In genomic region chr10:48505394-48506112, GRCh38 we compare ENCODE assay signal across 14 cellular contexts.
DNase-seq lines count a peak whose midpoint lies in the region; ATAC-seq and TF ChIP-seq lines count a peak whose summit lies in the region.
"Had no signal": no experiment of that assay in that cellular context is flagged by ENCODE, and none has a peak within 500 bp of the region (broad histone marks: within the 10 kb centered on the region; RNA-seq: fewer than 3 reads in every experiment).

No MANE protein-coding gene starts in this region.

- TF ChIP-seq CTCF in endodermal cell (conservative IDR thresholded peaks at IDR 0.05), result peak; percentile 81
- TF ChIP-seq CTCF in prostate gland (IDR thresholded peaks at IDR 0.05), result no peak

- no peaks in the 10 kb centered on the region for H3K36me3 Mint-ChIP-seq in endodermal cell (ENCODE audit: low read depth)

- H3K4me3 Mint-ChIP-seq in endodermal cell, result no peak overlapping the region
- H3K4me3 Mint-ChIP-seq: nephron had no signal

- peak overlapping the region; percentile 22 for H3K27ac Mint-ChIP-seq in endodermal cell

- WGBS in endodermal cell (ENCODE audit: insufficient coverage in 1 of 2, insufficient read length in 1 of 2), 2 experiments, result 83 to 85% methylated on average over 5 to 15 of the region's 15 CpGs
- 83% methylated on average over 15 of the region's 15 CpGs for WGBS in prostate gland

- no peaks in the 10 kb centered on the region for H3K4me1 ChIP-seq in endodermal cell (ENCODE audit: control insufficient read depth, insufficient read depth, low read length)
- H3K4me1 ChIP-seq in prostate gland (replicated peaks), result no peaks in the 10 kb centered on the region

- no peaks in the 10 kb centered on the region for H3K9me3 Mint-ChIP-seq in endodermal cell

- H3K4me3 ChIP-seq in endodermal cell (ENCODE audit: low read length) (no peak overlapping the region), prostate gland (no peak overlapping the region)
- H3K4me3 ChIP-seq: heart right ventricle had no signal

- intact Hi-C loops in prostate gland (cut with DNase I), result no loop called here

- H3K9me3 ChIP-seq in endodermal cell (ENCODE audit: control insufficient read depth, low read length), result no peaks in the 10 kb centered on the region
- H3K9me3 ChIP-seq in prostate gland, result no peaks in the 10 kb centered on the region
- H3K9me3 ChIP-seq: heart right ventricle had no signal

- TF ChIP-seq POLR2A in prostate gland (IDR thresholded peaks at IDR 0.05), result no peak

- H3K4me1 Mint-ChIP-seq in endodermal cell, result peaks cover 4% of the 10 kb centered on the region

- no peak overlapping the region for H3K9ac ChIP-seq in endodermal cell (ENCODE audit: extremely low read depth, low read length, poor library complexity, severe bottlenecking)

- H3K27me3 ChIP-seq in endodermal cell (ENCODE audit: control insufficient read depth, insufficient read depth, low read length, poor library complexity, severe bottlenecking), result no peaks in the 10 kb centered on the region
- no peaks in the 10 kb centered on the region for H3K27me3 ChIP-seq in prostate gland (replicated peaks; ENCODE audit: insufficient read depth)
- H3K27me3 ChIP-seq: heart right ventricle had no signal

- H3K27me3 Mint-ChIP-seq in endodermal cell (ENCODE audit: insufficient read depth), result peaks cover 7% of the 10 kb centered on the region

- DNase-seq in NCI-H146 (lab: John Stamatoyannopoulos, UW) (peak; percentile 12), NCI-H146 treated with DMSO at 0.1 percent for 48 hours (lab: John Stamatoyannopoulos, UW; ENCODE audit: unreplicated experiment) (no peak), NOMO-1 treated with dmso at 0.1 percent for 144 hours (lab: John Stamatoyannopoulos, UW; ENCODE audit: unreplicated experiment) (peak; percentile 65), endodermal cell (peak; percentile 88), prostate gland (ENCODE audit: low spot score) (peak; percentile 1), kidney tubule cell (ENCODE audit: low spot score) (no peak), pons (ENCODE audit: low spot score) (no peak)
- DNase-seq: 8988T; heart right ventricle; NCI-H526 treated with DMSO at 0.1 percent for 48 hours; stimulated activated CD4-positive, alpha-beta T cell treated with anti-CD3 and anti-CD28 coated beads, Interleukin-4, amount 100 ng/mL, for 24 hours; T1000 had no signal

- no peak for ATAC-seq in HG03139 (IDR thresholded peaks at IDR 0.05; ENCODE audit: unreplicated experiment)

- no peak overlapping the region for H3K27ac ChIP-seq in endodermal cell (ENCODE audit: low read depth, low read length)
- H3K27ac ChIP-seq in prostate gland, result no peak overlapping the region
- H3K27ac ChIP-seq: heart right ventricle had no signal

- H3K36me3 ChIP-seq in endodermal cell (ENCODE audit: control insufficient read depth, insufficient read depth, low read length) (no peaks in the 10 kb centered on the region), prostate gland (no peaks in the 10 kb centered on the region)
- H3K36me3 ChIP-seq: heart right ventricle had no signal

Comparison
In these comparisons a context has a peak if more than half of its experiments do, and no peak if none do; other contexts are left out.
1. DNase-seq: peak in NCI-H146 (single experiment), NOMO-1 treated with dmso at 0.1 percent for 144 hours (single experiment), endodermal cell (single experiment) and prostate gland (single experiment); none in NCI-H146 treated with DMSO at 0.1 percent for 48 hours (single experiment), kidney tubule cell (single experiment) and pons (single experiment).